Comparison of ENCODE assay signal across 30 cellular contexts in the genomic region with DNA sequence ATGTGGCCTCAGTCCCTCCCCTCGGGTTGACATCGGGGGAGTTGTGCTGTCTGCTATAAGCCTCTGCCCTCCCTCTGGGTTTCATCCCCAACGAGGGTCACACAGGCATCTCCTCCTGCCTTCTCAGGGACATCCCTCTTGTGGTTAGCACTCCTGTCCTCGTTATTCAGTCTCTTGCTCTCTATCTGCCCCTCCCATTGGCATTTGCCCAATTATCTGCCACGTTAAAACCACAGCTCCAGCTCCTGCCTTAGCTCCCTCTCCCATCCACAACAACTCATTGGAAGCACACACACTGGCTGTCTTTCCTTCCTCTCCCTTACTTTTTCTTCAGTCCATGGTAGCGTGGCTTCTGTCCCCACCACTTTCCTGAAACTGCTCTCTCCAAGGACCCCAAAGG.
DNase-seq lines count a peak whose midpoint lies in the region; ATAC-seq, FAIRE-seq and TF ChIP-seq lines count a peak whose summit lies in the region.
"Had no signal": no experiment of that assay in that cellular context is flagged by ENCODE, and none has a peak within 500 bp of the region (broad histone marks: within the 10 kb centered on the region; RNA-seq: fewer than 3 reads in every experiment).

No MANE protein-coding gene starts in this region.

- peaks cover 7% of the 10 kb centered on the region for H3K27me3 Mint-ChIP-seq in stimulated activated memory B cell treated with anti-CD40 and anti-IgM and Interleukin-4, amounts not matched to agents 10 μg/mL and 1 μg/mL and 100 μg/mL, for 72 hours
- H3K27me3 Mint-ChIP-seq: activated CD4-positive, alpha-beta memory T cell treated with anti-CD3 and anti-CD28 coated beads, Interleukin-2, amount 10 ng/mL, durations not matched to agents 7 days and 5 days had no signal

- no peak for ATAC-seq in GM21723 (IDR thresholded peaks at IDR 0.05; ENCODE audit: unreplicated experiment)
- ATAC-seq in stimulated activated memory B cell treated with anti-CD40 and anti-IgM and Interleukin-4, amounts not matched to agents 10 μg/mL and 1 μg/mL and 100 μg/mL, for 72 hours = no peak
- ATAC-seq: activated CD4-positive, CD25-positive, alpha-beta regulatory T cell treated with anti-CD3 and anti-CD28 coated beads, Interleukin-2, amount 50 U/mL, for 24 hours; activated naive CD8-positive, alpha-beta T cell treated with anti-CD3 and anti-CD28 coated beads, Interleukin-2, amount 50 U/mL, for 24 hours; Panc1 had no signal

- H3K4me3 Mint-ChIP-seq in stimulated activated memory B cell treated with anti-CD40 and anti-IgM and Interleukin-4, amounts not matched to agents 10 μg/mL and 1 μg/mL and 100 μg/mL, for 72 hours = no peak overlapping the region
- H3K4me3 Mint-ChIP-seq: activated CD4-positive, alpha-beta memory T cell treated with anti-CD3 and anti-CD28 coated beads, Interleukin-2, amount 10 ng/mL, durations not matched to agents 7 days and 5 days; activated naive CD8-positive, alpha-beta T cell treated with anti-CD3 and anti-CD28 coated beads, Interleukin-2, amount 50 U/mL, for 24 hours; brain; CD4-positive, CD25-positive, alpha-beta regulatory T cell; natural killer cell treated with Interleukin-12 subunit alpha and Interleukin-12 subunit beta and Interleukin-15 and Interleukin-18, amount 100 ng/mL, for 72 hours had no signal

- H3K9me3 Mint-ChIP-seq in stimulated activated memory B cell treated with anti-CD40 and anti-IgM and Interleukin-4, amounts not matched to agents 10 μg/mL and 1 μg/mL and 100 μg/mL, for 72 hours = peaks cover 8% of the 10 kb centered on the region

- no peaks in the 10 kb centered on the region for H4K20me1 ChIP-seq in mammary epithelial cell (ENCODE audit: insufficient read depth, low read length)

- peaks cover 7% of the 10 kb centered on the region for H3K9me3 ChIP-seq in mammary epithelial cell (replicated peaks; ENCODE audit: insufficient read depth, low read length)

- H3K36me3 Mint-ChIP-seq in stimulated activated memory B cell treated with anti-CD40 and anti-IgM and Interleukin-4, amounts not matched to agents 10 μg/mL and 1 μg/mL and 100 μg/mL, for 72 hours = no peaks in the 10 kb centered on the region
- H3K36me3 Mint-ChIP-seq: brain; CD4-positive, CD25-positive, alpha-beta regulatory T cell had no signal

- POLR2A ChIA-PET in RWPE1 (lab: Yijun Ruan, JAX; ENCODE audit: low non-redundant PET) = no interaction called here

- no peaks in the 10 kb centered on the region for H3K27me3 ChIP-seq in mammary epithelial cell (ENCODE audit: insufficient read depth, low read length)
- H3K27me3 ChIP-seq: SJCRH30 had no signal

- TF ChIP-seq POLR2A in H54 (IDR thresholded peaks at IDR 0.05; ENCODE audit: low read depth, low read length) = no peak

- H3K4me3 ChIP-seq in mammary epithelial cell (replicated peaks in 1 of 3; ENCODE audit: insufficient read depth in 1 of 3, low read depth in 2 of 3, low read length in 3 of 3) = no peak overlapping the region
- H3K4me3 ChIP-seq: SJCRH30, thoracic aorta had no signal

- no peak for TF ChIP-seq CTCF in mammary epithelial cell (conservative IDR thresholded peaks at IDR 0.05 in 1 of 2, IDR thresholded peaks at IDR 0.05 in 1 of 2; ENCODE audit: extremely low read depth in 1 of 2, insufficient read depth in 1 of 2, low read depth in 1 of 2, low read length in 2 of 2)
- TF ChIP-seq CTCF in RWPE1 (conservative IDR thresholded peaks at IDR 0.05; ENCODE audit: low read depth) = no peak

- BruUV-seq in mammary epithelial cell (replicated peaks; lab: Mats Ljungman, UMichigan) = no TSS peak

- no peaks in the 10 kb centered on the region for H3K4me1 ChIP-seq in mammary epithelial cell (ENCODE audit: insufficient read depth, low read length)
- H3K4me1 ChIP-seq: SJCRH30 had no signal

- FAIRE-seq in H54 (lab: Jason Lieb, UNC) = peak; percentile 77
- FAIRE-seq: colon, H1, keratinocyte had no signal

- no peak overlapping the region for H2AFZ ChIP-seq in mammary epithelial cell (ENCODE audit: low read depth, low read length)

- intact Hi-C loops in mammary epithelial cell (cut with micrococcal nuclease) = no loop called here

- DNase-seq in AG20443 (ENCODE audit: low spot score) (peak; percentile 37), H54 (ENCODE audit: insufficient read length, low spot score) (no peak), mammary epithelial cell (peak; percentile 21), iris pigment epithelial cell (ENCODE audit: low read depth) (peak; percentile 36), RWPE1 (ENCODE audit: low spot score) (no peak)
- DNase-seq: activated CD4-positive, alpha-beta memory T cell treated with anti-CD3 and anti-CD28 coated beads, Interleukin-2, amount 10 ng/mL, durations not matched to agents 7 days and 5 days; activated effector memory CD4-positive, alpha-beta T cell treated with anti-CD3 and anti-CD28 coated beads, Interleukin-2, amount 50 U/mL, for 16 hours; activated naive CD8-positive, alpha-beta T cell treated with anti-CD3 and anti-CD28 coated beads, Interleukin-2, amount 50 U/mL, for 24 hours; CD4-positive, CD25-positive, alpha-beta regulatory T cell; DMS153; effector memory CD4-positive, alpha-beta T cell; NCI-H1092 treated with DMSO at 0.1 percent for 48 hours; NCI-H1930; NCI-H510A; retina; stimulated activated CD4-positive, alpha-beta T cell treated with anti-CD3 and anti-CD28 coated beads, Interleukin-4, amount 100 ng/mL, for 1 hour; stimulated activated naive CD4-positive, alpha-beta T cell; T-helper 1 cell had no signal

- no peak overlapping the region for H3K27ac Mint-ChIP-seq in stimulated activated memory B cell treated with anti-CD40 and anti-IgM and Interleukin-4, amounts not matched to agents 10 μg/mL and 1 μg/mL and 100 μg/mL, for 72 hours
- H3K27ac Mint-ChIP-seq: activated CD4-positive, alpha-beta memory T cell treated with anti-CD3 and anti-CD28 coated beads, Interleukin-2, amount 10 ng/mL, durations not matched to agents 7 days and 5 days; activated naive CD8-positive, alpha-beta T cell treated with anti-CD3 and anti-CD28 coated beads, Interleukin-2, amount 50 U/mL, for 24 hours; brain; CD4-positive, CD25-positive, alpha-beta regulatory T cell; natural killer cell treated with Interleukin-12 subunit alpha and Interleukin-12 subunit beta and Interleukin-15 and Interleukin-18, amount 100 ng/mL, for 72 hours had no signal

- no peaks in the 10 kb centered on the region for H3K4me1 Mint-ChIP-seq in stimulated activated memory B cell treated with anti-CD40 and anti-IgM and Interleukin-4, amounts not matched to agents 10 μg/mL and 1 μg/mL and 100 μg/mL, for 72 hours
- H3K4me1 Mint-ChIP-seq: activated CD4-positive, alpha-beta memory T cell treated with anti-CD3 and anti-CD28 coated beads, Interleukin-2, amount 10 ng/mL, durations not matched to agents 7 days and 5 days; activated naive CD8-positive, alpha-beta T cell treated with anti-CD3 and anti-CD28 coated beads, Interleukin-2, amount 50 U/mL, for 24 hours; brain; CD4-positive, CD25-positive, alpha-beta regulatory T cell had no signal

- no peak overlapping the region for H3K4me2 ChIP-seq in mammary epithelial cell (ENCODE audit: insufficient read depth, low read depth, low read length)

- WGBS in mammary epithelial cell (ENCODE audit: low coverage, missing lambda C conversion rate) = 42% methylated on average over 6 of the region's 6 CpGs

- dilution Hi-C loops in mammary epithelial cell (cut with HindIII; ENCODE audit: low sequenced_read_pairs) = no loop called here

- H3K27ac ChIP-seq in mammary epithelial cell (ENCODE audit: insufficient read depth, low read depth, low read length) (no peak overlapping the region), RWPE1 (no peak overlapping the region)
- H3K27ac ChIP-seq: HL-60, SJCRH30, thoracic aorta had no signal

- no peak overlapping the region for H3K9ac ChIP-seq in mammary epithelial cell (ENCODE audit: insufficient read depth, low read length)

- in situ Hi-C loops in mammary epithelial cell (cut with MboI; ENCODE audit: low sequenced_read_pairs in 2 of 2) = no loop called here

- CTCF ChIA-PET in mammary epithelial cell (lab: Charles Lee; ENCODE audit: low non-redundant PET) = interaction anchor here (0.6 to 0.7 kb wide), 2 partner anchors 39 to 325 kb away, joined by 3 to 4 read pairs; no protein-coding TSS in a partner anchor
- CTCF ChIA-PET in RWPE1 (lab: Yijun Ruan, JAX) = interaction anchor here (0.8 kb wide), 1 partner anchor 26 kb away, joined by 4 read pairs; no protein-coding TSS in a partner anchor

- H3K36me3 ChIP-seq in mammary epithelial cell (ENCODE audit: insufficient read depth, low read length) = no peaks in the 10 kb centered on the region
- H3K36me3 ChIP-seq: SJCRH30, thoracic aorta had no signal

- no peaks in the 10 kb centered on the region for H3K79me2 ChIP-seq in mammary epithelial cell (ENCODE audit: insufficient read depth, low read length)

Comparison
In these comparisons a context has a peak if more than half of its experiments do, and no peak if none do; other contexts are left out.
1. DNase-seq: peak in AG20443 (single experiment), mammary epithelial cell (single experiment) and iris pigment epithelial cell (single experiment); none in H54 (single experiment) and RWPE1 (single experiment).